In the genomic region with DNA sequence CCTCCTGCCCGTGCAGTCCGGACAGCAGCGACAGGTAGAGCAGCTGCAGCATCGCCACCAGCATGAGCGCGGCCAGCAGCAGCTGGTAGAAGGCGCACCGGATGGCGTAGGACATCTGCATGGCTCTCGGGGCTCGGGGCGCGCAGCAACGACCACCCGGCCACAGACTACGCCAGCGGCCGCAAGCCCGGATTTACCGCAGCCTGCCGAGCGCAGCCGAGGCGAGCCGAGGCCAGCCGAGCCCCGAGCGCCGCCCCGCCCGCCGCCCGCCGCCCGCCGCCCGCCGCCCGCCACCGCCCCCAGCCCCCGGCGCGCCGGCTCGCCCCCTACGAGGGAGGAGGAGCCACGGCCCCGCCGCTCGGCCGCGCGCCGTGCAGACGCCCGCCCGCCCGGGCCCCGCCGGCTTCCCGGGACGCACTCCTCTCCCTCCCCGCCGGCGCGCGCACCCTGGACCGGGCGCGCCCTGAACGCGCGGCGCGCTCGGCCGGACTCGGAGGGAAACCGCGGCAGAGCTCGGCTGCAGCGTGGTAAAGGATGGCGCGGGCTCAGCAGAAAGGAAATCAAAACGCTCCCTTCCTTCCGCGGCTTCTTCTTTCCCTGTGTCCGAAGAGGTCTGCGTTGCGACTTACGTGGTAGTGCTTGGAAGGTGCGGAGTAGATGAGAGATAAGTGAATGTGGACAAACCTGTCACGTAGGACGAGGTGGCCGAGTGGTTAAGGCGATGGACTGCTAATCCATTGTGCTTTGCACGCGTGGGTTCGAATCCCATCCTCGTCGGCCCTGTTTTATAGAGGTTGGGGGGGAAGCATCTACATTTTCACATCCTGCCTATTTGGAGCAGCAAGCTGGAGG, we compare ENCODE assay signal across 7 cellular contexts. TPM values are rescaled to one million over a fixed set of nuclear protein-coding genes. Genes with fewer than 3 reads are reported as not detected.
DNase-seq lines count a peak whose midpoint lies in the region; FAIRE-seq and TF ChIP-seq lines count a peak whose summit lies in the region.

Gene B4GAT1 (minus strand): TSS at position 205 of the 852 bp plus-strand sequence. CDS start 84 bp downstream, at position 121.

- H3K27me3 ChIP-seq in NT2/D1 (ENCODE audit: insufficient read depth, insufficient read length), result peaks cover 15% of the 10 kb centered on the region

- peak; percentile 55 for TF ChIP-seq POLR2A in GM18526 (IDR thresholded peaks at IDR 0.05; ENCODE audit: extremely low read depth, insufficient read length)

- peak within 1 kb of the TSS; percentile 99 for H3K9ac ChIP-seq in NT2/D1 (ENCODE audit: insufficient read length, low read depth)

- peak; percentile 91 for FAIRE-seq in HTR-8/SVneo (lab: Jason Lieb, UNC)

- H3K27ac ChIP-seq in mesodermal cell (ENCODE audit: low read depth, low read length, severe bottlenecking), result peak within 1 kb of the TSS; percentile 89

- H3K36me3 ChIP-seq in NT2/D1 (ENCODE audit: insufficient read depth, insufficient read length, low read length), result peaks cover 11% of the 10 kb centered on the region
- peaks cover 8% of the 10 kb centered on the region for H3K36me3 ChIP-seq in mesodermal cell (ENCODE audit: control insufficient read depth, insufficient read depth, low read length)

- peak within 1 kb of the TSS; percentile 91 for H3K4me3 ChIP-seq in NT2/D1 (ENCODE audit: insufficient read length, low read depth)
- peak within 1 kb of the TSS; percentile 69 for H3K4me3 ChIP-seq in mesodermal cell (ENCODE audit: extremely low read depth, insufficient read depth, low read length, poor library complexity, severe bottlenecking)

- in situ Hi-C loops in endometrial microvascular endothelial cells (cut with HindIII; ENCODE audit: inconsistent ontology term, low pct_unique_long_range_greater_than_20kb, low sequenced_read_pairs), result no loop called here

- H3K9me3 ChIP-seq in NT2/D1 (ENCODE audit: insufficient read depth, low read length) (no peaks in the 10 kb centered on the region), mesodermal cell (ENCODE audit: control insufficient read depth, low read length) (no peaks in the 10 kb centered on the region)

- H3K4me1 ChIP-seq in NT2/D1 (ENCODE audit: insufficient read depth, insufficient read length), result peaks cover 14% of the 10 kb centered on the region
- peaks cover 19% of the 10 kb centered on the region for H3K4me1 ChIP-seq in mesodermal cell (ENCODE audit: control insufficient read depth, insufficient read depth, low read length, poor library complexity, severe bottlenecking)

- WGBS in mesodermal cell (ENCODE audit: insufficient coverage in 2 of 2), 2 experiments, result 0 to 2% methylated on average over 43 to 44 of the region's 101 CpGs

- peak; percentile 70 for DNase-seq in HTR-8/SVneo (ENCODE audit: insufficient read length, low spot score)
- no peak for DNase-seq in NT2/D1 (ENCODE audit: low read depth, low spot score)
- peak; percentile 73 for DNase-seq in activated CD8-positive, alpha-beta memory T cell treated with anti-CD3 and anti-CD28 coated beads, Interleukin-2, amount 50 U/mL, for 4 hours
- DNase-seq in stimulated activated CD8-positive, alpha-beta memory T cell treated with anti-CD3 and anti-CD28 coated beads, Interleukin-12 subunit alpha, Interleukin-12 subunit beta, amount 100 ng/mL, for 4 hours (ENCODE audit: low read depth), result peak; percentile 63

RNA-seq across cellular contexts. Expression of gene B4GAT1, which starts in this region (rescaled TPM):
- total RNA-seq in endometrial microvascular endothelial cells (ENCODE audit: inconsistent ontology term), result 27.8 TPM
- 38.6 TPM for polyA plus RNA-seq in mesodermal cell (2013, experiment 1 of 2)
- polyA plus RNA-seq in mesodermal cell (2013, experiment 2 of 2), result 37.6 TPM
